8 cellular contexts compared by ENCODE assay signal in the genomic region with DNA sequence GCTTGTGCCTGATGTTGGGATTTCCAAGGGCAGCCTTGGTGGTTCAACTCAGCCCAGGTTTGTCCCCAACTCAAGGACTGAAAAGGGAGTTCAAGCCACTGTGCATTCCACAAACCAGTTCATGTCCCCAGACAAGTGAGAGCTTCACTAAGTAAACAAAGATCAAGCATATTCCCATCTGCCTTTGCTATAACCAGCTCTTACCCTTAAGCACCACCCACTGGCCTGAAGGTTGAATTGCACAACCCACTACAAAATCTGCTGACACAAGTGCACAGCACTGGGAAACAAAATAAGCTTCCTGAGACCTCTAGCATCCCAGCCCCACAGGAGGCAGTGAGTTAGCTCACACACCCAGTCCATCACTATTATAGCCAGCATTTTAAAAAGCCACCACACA.
DNase-seq lines count a peak whose midpoint lies in the region; ATAC-seq and TF ChIP-seq lines count a peak whose summit lies in the region.

No MANE protein-coding gene starts in this region.

- no peak overlapping the region for H3K4me3 ChIP-seq in HCT116 (replicated peaks in 1 of 2; ENCODE audit: low read depth in 1 of 2, low read length in 2 of 2)
- H3K4me3 ChIP-seq in LNCaP clone FGC (ENCODE audit: low read depth, low read length) = no peak overlapping the region
- H3K4me3 ChIP-seq in mucosa of descending colon = no peak overlapping the region
- no peak overlapping the region for H3K4me3 ChIP-seq in transverse colon

- no peaks in the 10 kb centered on the region for H3K9me3 Mint-ChIP-seq in activated CD8-positive, alpha-beta T cell treated with anti-CD3 and anti-CD28 coated beads, Interleukin-2, amount 10 ng/mL, durations not matched to agents 7 days and 5 days (ENCODE audit: insufficient read depth)

- H3K79me2 ChIP-seq in HCT116 (ENCODE audit: insufficient read depth, low read length) = no peaks in the 10 kb centered on the region

- no peak overlapping the region for H2AFZ ChIP-seq in HCT116 (ENCODE audit: low read depth, low read length, poor library complexity, severe bottlenecking)

- TF ChIP-seq EP300 in transverse colon (IDR thresholded peaks at IDR 0.05; ENCODE audit: low read depth) = no peak

- H3K36me3 Mint-ChIP-seq in activated CD8-positive, alpha-beta T cell treated with anti-CD3 and anti-CD28 coated beads, Interleukin-2, amount 10 ng/mL, durations not matched to agents 7 days and 5 days (ENCODE audit: low read depth) = no peaks in the 10 kb centered on the region

- ATAC-seq in HCT116 (peak; percentile 95), mucosa of descending colon (peak; percentile 58)
- ATAC-seq in activated CD8-positive, alpha-beta T cell treated with anti-CD3 and anti-CD28 coated beads, Interleukin-2, amount 10 ng/mL, durations not matched to agents 7 days and 5 days = no peak

- H3K27ac Mint-ChIP-seq in activated CD8-positive, alpha-beta T cell treated with anti-CD3 and anti-CD28 coated beads, Interleukin-2, amount 10 ng/mL, durations not matched to agents 7 days and 5 days = no peak overlapping the region

- H3K27me3 ChIP-seq in HCT116 (ENCODE audit: insufficient read depth, low read length) = no peaks in the 10 kb centered on the region
- no peaks in the 10 kb centered on the region for H3K27me3 ChIP-seq in transverse colon

- TF ChIP-seq CTCF in HCT116 (IDR thresholded peaks at IDR 0.05 in 2 of 3, conservative IDR thresholded peaks at IDR 0.05 in 1 of 3; ENCODE audit: borderline replicate concordance in 1 of 3, insufficient read depth in 1 of 3, low read depth in 2 of 3, low read length in 2 of 3) (peak; percentile 26 to 61 (median 61); a peak in 5 of 6 replicates), LNCaP clone FGC (IDR thresholded peaks at IDR 0.05; ENCODE audit: control insufficient read depth, extremely low read depth, insufficient read depth) (peak; percentile 59), mucosa of descending colon (IDR thresholded peaks at IDR 0.05) (no peak), transverse colon (IDR thresholded peaks at IDR 0.05) (peak in 2 of 5 experiments; percentile 10 to 17)

- H3K4me3 Mint-ChIP-seq in activated CD8-positive, alpha-beta T cell treated with anti-CD3 and anti-CD28 coated beads, Interleukin-2, amount 10 ng/mL, durations not matched to agents 7 days and 5 days = no peak overlapping the region

- no TSS peak for BruUV-seq in HCT116 (replicated peaks; lab: Mats Ljungman, UMichigan)

- peak; percentile 72 for TF ChIP-seq RAD21 in HCT116 (IDR thresholded peaks at IDR 0.05; ENCODE audit: low read depth)

- no peaks in the 10 kb centered on the region for H3K9me2 ChIP-seq in HCT116 (ENCODE audit: insufficient read depth)

- H4K20me1 ChIP-seq in HCT116 (ENCODE audit: insufficient read depth) = no peaks in the 10 kb centered on the region

- H3K36me3 ChIP-seq in HCT116 (ENCODE audit: control insufficient read depth in 1 of 2, insufficient read depth in 2 of 2, low read length in 2 of 2) = no peaks in the 10 kb centered on the region
- no peaks in the 10 kb centered on the region for H3K36me3 ChIP-seq in mucosa of descending colon (ENCODE audit: low read depth)
- no peaks in the 10 kb centered on the region for H3K36me3 ChIP-seq in transverse colon

- H3K4me2 ChIP-seq in HCT116 (ENCODE audit: low read length) = no peak overlapping the region

- intact Hi-C loops in HCT116 (cut with micrococcal nuclease) = loop anchor here (5.0 kb wide), 1 partner anchor 439 kb away; no protein-coding TSS in a partner anchor
- intact Hi-C loops in mucosa of descending colon (cut with DNase I, micrococcal nuclease) = no loop called here
- intact Hi-C loops in transverse colon (cut with DNase I; ENCODE audit: low total_unique reads) = no loop called here

- H3K4me1 Mint-ChIP-seq in activated CD8-positive, alpha-beta T cell treated with anti-CD3 and anti-CD28 coated beads, Interleukin-2, amount 10 ng/mL, durations not matched to agents 7 days and 5 days (ENCODE audit: low read depth) = no peaks in the 10 kb centered on the region

- CTCF ChIA-PET in HCT116 (lab: Charles Lee) = interaction anchor here (1.2 to 2.2 kb wide), 3 partner anchors 438 to 447 kb away, joined by 7 to 24 read pairs (median 8); no protein-coding TSS in a partner anchor
- CTCF ChIA-PET in activated CD8-positive, alpha-beta T cell treated with anti-CD3 and anti-CD28 coated beads, Interleukin-2, amount 10 ng/mL, durations not matched to agents 7 days and 5 days (lab: Charles Lee) = no interaction called here

- TF ChIP-seq POLR2A in HCT116 (IDR thresholded peaks at IDR 0.05; ENCODE audit: borderline replicate concordance, extremely low read depth, insufficient read depth, insufficient read length) = no peak
- TF ChIP-seq POLR2A in transverse colon (IDR thresholded peaks at IDR 0.05) = no peak

- no peak overlapping the region for H3K9ac ChIP-seq in HCT116 (ENCODE audit: low read length)

- H3K4me1 ChIP-seq in HCT116 (ENCODE audit: control insufficient read depth in 1 of 2, insufficient read depth in 2 of 2, low read length in 2 of 2) = no peaks in the 10 kb centered on the region
- H3K4me1 ChIP-seq in mucosa of descending colon (ENCODE audit: low read depth) = no peaks in the 10 kb centered on the region
- no peaks in the 10 kb centered on the region for H3K4me1 ChIP-seq in transverse colon

- DNase-seq in NCI-H1436 (lab: John Stamatoyannopoulos, UW) (peak; percentile 13), NCI-H1436 treated with DMSO at 0.1 percent for 48 hours (lab: John Stamatoyannopoulos, UW) (no peak), HCT116 (ENCODE audit: low read depth, low spot score) (peak; percentile 23), LNCaP clone FGC (ENCODE audit: low read depth) (peak; percentile 39), mucosa of descending colon (peak in 1 of 3 donors; percentile 25), NCI-H2196 treated with DMSO at 0.1 percent for 48 hours (lab: John Stamatoyannopoulos, UW; ENCODE audit: unreplicated experiment) (no peak), transverse colon (no peak)
- peak; percentile 22 for DNase-seq in activated CD8-positive, alpha-beta T cell treated with anti-CD3 and anti-CD28 coated beads, Interleukin-2, amount 10 ng/mL, durations not matched to agents 7 days and 5 days

- H3K27ac ChIP-seq in HCT116 (ENCODE audit: low read depth, low read length) (no peak overlapping the region), transverse colon (no peak overlapping the region)

- H3K9me3 ChIP-seq in HCT116 (ENCODE audit: control insufficient read depth in 1 of 2, insufficient read depth in 1 of 2, low read depth in 1 of 2, low read length in 2 of 2) (no peaks in the 10 kb centered on the region), mucosa of descending colon (peaks cover 7% of the 10 kb centered on the region), transverse colon (no peaks in the 10 kb centered on the region)

- in situ Hi-C loops in transverse colon (cut with MboI; ENCODE audit: low pct_ligation_motif_present in 1 of 4, low pct_unique_long_range_greater_than_20kb in 1 of 4, low sequenced_read_pairs in 3 of 4) = no loop called here

- POLR2A ChIA-PET in HCT116 (lab: Charles Lee) = no interaction called here
- POLR2A ChIA-PET in activated CD8-positive, alpha-beta T cell treated with anti-CD3 and anti-CD28 coated beads, Interleukin-2, amount 10 ng/mL, durations not matched to agents 7 days and 5 days (lab: Charles Lee) = no interaction called here

- RAD21 ChIA-PET in HCT116 (lab: Charles Lee; ENCODE audit: low non-redundant PET in 1 of 2, low total read pairs in 2 of 2, uncharacterized antibody in 2 of 2, unreplicated experiment in 2 of 2) = interaction anchor here (1.0 to 1.1 kb wide), 2 partner anchors 437 to 438 kb away, joined by 3 read pairs; no protein-coding TSS in a partner anchor

- H3K27me3 Mint-ChIP-seq in activated CD8-positive, alpha-beta T cell treated with anti-CD3 and anti-CD28 coated beads, Interleukin-2, amount 10 ng/mL, durations not matched to agents 7 days and 5 days (ENCODE audit: low read depth) = no peaks in the 10 kb centered on the region

TF ChIP-seq in HCT116, 20 proteins besides CTCF, POLR2A, EP300 and RAD21:
- TF ChIP-seq CEBPB (IDR thresholded peaks at IDR 0.05; ENCODE audit: low read depth) = peak; percentile 39; the same call in 1 of the 2 replicates
- no peak for TF ChIP-seq ZFX (IDR thresholded peaks at IDR 0.05)
- TF ChIP-seq YY1 (IDR thresholded peaks at IDR 0.05; ENCODE audit: extremely low read depth, insufficient replicate concordance, low read depth, low read length) = no peak
- TF ChIP-seq SP1 (IDR thresholded peaks at IDR 0.05; ENCODE audit: low read depth) = no peak
- TF ChIP-seq, protein P1, sequence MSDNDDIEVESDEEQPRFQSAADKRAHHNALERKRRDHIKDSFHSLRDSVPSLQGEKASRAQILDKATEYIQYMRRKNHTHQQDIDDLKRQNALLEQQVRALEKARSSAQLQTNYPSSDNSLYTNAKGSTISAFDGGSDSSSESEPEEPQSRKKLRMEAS (IDR thresholded peaks at IDR 0.05) = no peak
- no peak for TF ChIP-seq POLR2AphosphoS5 (IDR thresholded peaks at IDR 0.05; ENCODE audit: low read depth, low read length)
- TF ChIP-seq EGR1 (IDR thresholded peaks at IDR 0.05; ENCODE audit: low read depth) = no peak
- no peak for TF ChIP-seq JUND (IDR thresholded peaks at IDR 0.05)

Comparison
In these comparisons a context has a peak if more than half of its experiments do, and no peak if none do; other contexts are left out.
1. DNase-seq: peak in NCI-H1436 (single experiment), HCT116 (single experiment), LNCaP clone FGC (single experiment) and activated CD8-positive, alpha-beta T cell treated with anti-CD3 and anti-CD28 coated beads, Interleukin-2, amount 10 ng/mL, durations not matched to agents 7 days and 5 days (single experiment); none in NCI-H1436 treated with DMSO at 0.1 percent for 48 hours (single experiment), NCI-H2196 treated with DMSO at 0.1 percent for 48 hours (single experiment) and transverse colon (single experiment).